In the genomic region with DNA sequence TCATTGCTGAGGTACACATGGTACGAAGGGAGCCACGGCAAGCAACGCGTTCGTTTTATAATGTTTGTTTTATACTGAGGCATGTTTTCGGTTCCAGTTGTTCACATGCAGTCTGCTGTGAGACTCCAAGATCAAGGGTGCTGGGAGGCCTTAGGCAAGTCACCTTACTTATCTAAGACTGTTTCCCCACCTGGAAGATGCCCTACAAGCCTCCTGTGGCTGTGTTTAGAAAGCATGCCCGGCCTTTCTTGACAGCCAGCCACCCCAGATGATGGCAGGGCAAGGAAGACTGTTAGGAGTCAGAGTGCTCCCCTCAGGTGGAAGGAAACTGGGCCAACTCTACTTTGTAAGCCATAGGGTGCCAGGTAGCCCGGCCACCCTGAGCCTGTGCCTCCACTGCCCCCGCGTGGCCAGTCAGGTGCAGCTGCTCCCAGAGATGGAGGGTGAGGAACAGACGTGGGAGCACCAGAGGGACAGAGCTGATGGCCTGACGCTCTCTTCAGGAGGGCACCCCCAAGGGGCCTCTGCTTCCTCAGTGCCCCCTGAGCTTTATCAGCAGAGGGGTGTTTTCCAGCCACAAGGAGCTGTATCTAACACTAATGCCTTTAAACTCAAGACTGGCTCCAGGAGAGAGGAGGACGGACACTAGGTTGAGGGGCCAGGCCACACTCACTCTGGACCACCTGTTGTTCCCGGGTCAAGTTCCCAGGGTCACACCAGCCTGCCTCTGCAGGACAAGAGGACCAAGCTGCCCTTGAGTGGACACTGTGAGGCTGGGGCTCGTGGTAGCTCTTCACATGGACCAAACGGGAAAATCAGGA, we compare ENCODE assay signal across 8 cellular contexts. TPM values are rescaled to one million over a fixed set of nuclear protein-coding genes. Genes with fewer than 3 reads are reported as not detected.
DNase-seq lines count a peak whose midpoint lies in the region; ATAC-seq and TF ChIP-seq lines count a peak whose summit lies in the region.

No MANE protein-coding gene starts in this region.

- no peak overlapping the region for H4K91ac ChIP-seq in mesenchymal stem cell (ENCODE audit: low read length)

- no peak overlapping the region for H3K14ac ChIP-seq in mesenchymal stem cell (ENCODE audit: low read length in 2 of 2)

- peak overlapping the region; percentile 23 for H2BK15ac ChIP-seq in mesenchymal stem cell (ENCODE audit: low read depth, poor library complexity, severe bottlenecking)

- H3K36me3 Mint-ChIP-seq in activated CD4-positive, alpha-beta T cell treated with anti-CD3 and anti-CD28 coated beads, Interleukin-2, amount 10 ng/mL, durations not matched to agents 7 days and 5 days (ENCODE audit: low read depth), result peaks cover 61% of the 10 kb centered on the region

- no peak overlapping the region for H4K8ac ChIP-seq in mesenchymal stem cell (ENCODE audit: low read length)

- no peak overlapping the region for H3K27ac ChIP-seq in colonic mucosa
- no peak overlapping the region for H3K27ac ChIP-seq in mesenchymal stem cell (ENCODE audit: low read length, poor library complexity, severe bottlenecking)

- no peak overlapping the region for H2AFZ ChIP-seq in mesenchymal stem cell (ENCODE audit: low read depth, low read length)

- no peaks in the 10 kb centered on the region for H3K27me3 Mint-ChIP-seq in activated CD4-positive, alpha-beta T cell treated with anti-CD3 and anti-CD28 coated beads, Interleukin-2, amount 10 ng/mL, durations not matched to agents 7 days and 5 days

- H3K36me3 ChIP-seq in colonic mucosa (peaks cover 4% of the 10 kb centered on the region), mesenchymal stem cell (ENCODE audit: control insufficient read depth in 1 of 2, insufficient read depth in 2 of 2, low read depth in 1 of 2, low read length in 2 of 2) (peaks cover 48 to 64% of the 10 kb centered on the region in 2 experiments)

- no peak overlapping the region for H3K9ac ChIP-seq in colonic mucosa (ENCODE audit: low read depth in 2 of 2, low read length in 2 of 2)
- no peak overlapping the region for H3K9ac ChIP-seq in mesenchymal stem cell (ENCODE audit: low read length)

- H3K9me3 Mint-ChIP-seq in activated CD4-positive, alpha-beta T cell treated with anti-CD3 and anti-CD28 coated beads, Interleukin-2, amount 10 ng/mL, durations not matched to agents 7 days and 5 days, result no peaks in the 10 kb centered on the region

- no peak overlapping the region for H3K4me2 ChIP-seq in mesenchymal stem cell (ENCODE audit: low read length, poor library complexity, severe bottlenecking)

- H3K4me3 ChIP-seq in colonic mucosa (no peak overlapping the region), mesenchymal stem cell (ENCODE audit: insufficient read depth in 1 of 2, low read depth in 1 of 2, low read length in 2 of 2) (no peak overlapping the region)

- CTCF ChIA-PET in activated CD4-positive, alpha-beta T cell treated with anti-CD3 and anti-CD28 coated beads, Interleukin-2, amount 10 ng/mL, durations not matched to agents 7 days and 5 days (lab: Charles Lee), result interaction anchor here (0.6 to 4.1 kb wide), 22 partner anchors 8 to 609 kb away, joined by 3 to 26 read pairs (median 4); no protein-coding TSS in a partner anchor

- H3K18ac ChIP-seq in mesenchymal stem cell (ENCODE audit: low read depth in 1 of 2, low read length in 2 of 2), result no peak overlapping the region

- H3K27ac Mint-ChIP-seq in activated CD4-positive, alpha-beta T cell treated with anti-CD3 and anti-CD28 coated beads, Interleukin-2, amount 10 ng/mL, durations not matched to agents 7 days and 5 days, result peak overlapping the region; percentile 61

- intact Hi-C loops in colonic mucosa (cut with DNase I), result loop anchor here (2.0 kb wide), 1 partner anchor 26 kb away; no protein-coding TSS in a partner anchor

- no peak for ATAC-seq in HG03571 (IDR thresholded peaks at IDR 0.05; ENCODE audit: unreplicated experiment)

- 75% methylated on average over 16 of the region's 16 CpGs for WGBS in mesenchymal stem cell

- peak; percentile 88 for TF ChIP-seq CTCF in colonic mucosa (IDR thresholded peaks at IDR 0.05)

- peaks cover 47% of the 10 kb centered on the region for H3K4me1 Mint-ChIP-seq in activated CD4-positive, alpha-beta T cell treated with anti-CD3 and anti-CD28 coated beads, Interleukin-2, amount 10 ng/mL, durations not matched to agents 7 days and 5 days

- POLR2A ChIA-PET in activated CD4-positive, alpha-beta T cell treated with anti-CD3 and anti-CD28 coated beads, Interleukin-2, amount 10 ng/mL, durations not matched to agents 7 days and 5 days (lab: Charles Lee), result no interaction called here

- H3K23ac ChIP-seq in mesenchymal stem cell (ENCODE audit: low read length in 2 of 2), result no peak overlapping the region

- H3K4me3 Mint-ChIP-seq in activated CD4-positive, alpha-beta T cell treated with anti-CD3 and anti-CD28 coated beads, Interleukin-2, amount 10 ng/mL, durations not matched to agents 7 days and 5 days, result no peak overlapping the region

- no peak overlapping the region for H2BK5ac ChIP-seq in mesenchymal stem cell (ENCODE audit: low read depth, low read length, poor library complexity, severe bottlenecking)

- H3K9me3 ChIP-seq in colonic mucosa (no peaks in the 10 kb centered on the region), mesenchymal stem cell (ENCODE audit: control insufficient read depth, low read length) (no peaks in the 10 kb centered on the region)

- no peak overlapping the region for H2BK120ac ChIP-seq in mesenchymal stem cell (ENCODE audit: low read depth, low read length)

- H2AK5ac ChIP-seq in mesenchymal stem cell (ENCODE audit: low read length, severe bottlenecking), result no peak overlapping the region

- H2BK12ac ChIP-seq in mesenchymal stem cell (ENCODE audit: low read length in 2 of 2), result no peak overlapping the region

- no peak overlapping the region for H3K4ac ChIP-seq in mesenchymal stem cell (ENCODE audit: low read depth in 1 of 2, low read length in 2 of 2)

- DNase-seq in DMS153 (lab: John Stamatoyannopoulos, UW) (peak; percentile 20), DMS153 treated with DMSO at 0.1 percent for 48 hours (lab: John Stamatoyannopoulos, UW; ENCODE audit: unreplicated experiment) (no peak), NCI-H2196 treated with DMSO at 0.1 percent for 48 hours (lab: John Stamatoyannopoulos, UW; ENCODE audit: unreplicated experiment) (peak; percentile 67), colonic mucosa (peak; percentile 82), mesenchymal stem cell (peak; percentile 49)
- peak; percentile 74 for DNase-seq in activated CD4-positive, alpha-beta T cell treated with anti-CD3 and anti-CD28 coated beads, Interleukin-2, amount 10 ng/mL, durations not matched to agents 7 days and 5 days
- DNase-seq in stimulated activated CD8-positive, alpha-beta memory T cell treated with anti-CD3 and anti-CD28 coated beads, Interleukin-7, amount 100 ng/mL, for 4 hours (ENCODE audit: low read depth in 2 of 2), result peak; percentile 40 to 62

- H3K27me3 ChIP-seq in colonic mucosa (no peaks in the 10 kb centered on the region), mesenchymal stem cell (ENCODE audit: control insufficient read depth in 1 of 2, insufficient read depth in 1 of 2, low read length in 2 of 2) (no peaks in the 10 kb centered on the region)

- H3K79me1 ChIP-seq in mesenchymal stem cell (replicated peaks; ENCODE audit: low read length, poor library complexity, severe bottlenecking), result peaks cover 33% of the 10 kb centered on the region

- H3K4me1 ChIP-seq in colonic mucosa, result peaks cover 5% of the 10 kb centered on the region
- H3K4me1 ChIP-seq in mesenchymal stem cell (ENCODE audit: control insufficient read depth, insufficient read depth, low read depth, low read length), result peaks cover 31% of the 10 kb centered on the region

RNA-seq across cellular contexts. Expression of gene NAT9, which starts 5.4 kb away (rescaled TPM):
- total RNA-seq in activated CD4-positive, alpha-beta T cell treated with anti-CD3 and anti-CD28 coated beads, Interleukin-2, amount 10 ng/mL, durations not matched to agents 7 days and 5 days, result 10 to 100 TPM; 28.6 to 34.4 TPM
- 10 to 100 TPM; 28.4 to 52.6 TPM for total RNA-seq in colonic mucosa
- polyA plus RNA-seq in mesenchymal stem cell (2013, experiment 1 of 2), result 29.5 TPM
- polyA plus RNA-seq in mesenchymal stem cell (2013, experiment 2 of 2), result 30.4 TPM

RNA-seq across cellular contexts. Expression of gene NHERF1, which starts 22.3 kb away (rescaled TPM):
- total RNA-seq in activated CD4-positive, alpha-beta T cell treated with anti-CD3 and anti-CD28 coated beads, Interleukin-2, amount 10 ng/mL, durations not matched to agents 7 days and 5 days, result 100 to 1,000 TPM; 254 to 281 TPM
- total RNA-seq in colonic mucosa, result 100 to 1,000 TPM; 186 to 244 TPM
- 126 TPM for polyA plus RNA-seq in mesenchymal stem cell (2013, experiment 1 of 2)
- 126 TPM for polyA plus RNA-seq in mesenchymal stem cell (2013, experiment 2 of 2)

RNA-seq across cellular contexts. Expression of gene RAB37, which starts 33.7 kb away (rescaled TPM):
- total RNA-seq in activated CD4-positive, alpha-beta T cell treated with anti-CD3 and anti-CD28 coated beads, Interleukin-2, amount 10 ng/mL, durations not matched to agents 7 days and 5 days, result 10 to 100 TPM; 28.2 to 30.4 TPM
- 1 to 10 TPM; 4.5 to 7.2 TPM for total RNA-seq in colonic mucosa
- polyA plus RNA-seq in mesenchymal stem cell (2013, experiment 1 of 2), result 2.4 TPM
- 1.9 TPM for polyA plus RNA-seq in mesenchymal stem cell (2013, experiment 2 of 2)

RNA-seq across cellular contexts. Expression of gene CD300LF, which starts 58.0 kb away (rescaled TPM):
- not detected for total RNA-seq in activated CD4-positive, alpha-beta T cell treated with anti-CD3 and anti-CD28 coated beads, Interleukin-2, amount 10 ng/mL, durations not matched to agents 7 days and 5 days
- total RNA-seq in colonic mucosa, result 1 to 10 TPM; 1.0 to 1.1 TPM
- not detected for polyA plus RNA-seq in mesenchymal stem cell (2013, experiment 1 of 2)
- not detected for polyA plus RNA-seq in mesenchymal stem cell (2013, experiment 2 of 2)
